In genomic region chr13:22126433-22127021, GRCh38 we compare ENCODE assay signal across 9 cellular contexts.
DNase-seq lines count a peak whose midpoint lies in the region; ATAC-seq and TF ChIP-seq lines count a peak whose summit lies in the region.
"Had no signal": no experiment of that assay in that cellular context is flagged by ENCODE, and none has a peak within 500 bp of the region (broad histone marks: within the 10 kb centered on the region; RNA-seq: fewer than 3 reads in every experiment).

No MANE protein-coding gene starts in this region.

- peak overlapping the region; percentile 68 for H3K27ac Mint-ChIP-seq in activated B cell treated with CpG ODN at 0.5 μM for 24 hours

- TF ChIP-seq EP300 in ovary (IDR thresholded peaks at IDR 0.05) = no peak

- ATAC-seq in GM19467 (IDR thresholded peaks at IDR 0.05; ENCODE audit: unreplicated experiment) = peak; percentile 96
- ATAC-seq in HG03108 (IDR thresholded peaks at IDR 0.05; ENCODE audit: unreplicated experiment) = peak; percentile 96
- ATAC-seq in activated B cell treated with CpG ODN at 0.5 μM for 24 hours (ENCODE audit: low read depth) = peak; percentile 97

- CTCF ChIA-PET in activated B cell treated with CpG ODN at 0.5 μM for 24 hours (lab: Charles Lee) = no interaction called here

- peak; percentile 50 for DNase-seq in GM13977 (ENCODE audit: low spot score)
- no peak for DNase-seq in activated B cell treated with CpG ODN at 0.5 μM for 24 hours
- no peak for DNase-seq in iPS-NIHi11 (ENCODE audit: low spot score)
- no peak for DNase-seq in RPMI8226
- DNase-seq in ovary = no peak
- DNase-seq in thyroid gland = no peak

- intact Hi-C loops in activated B cell treated with CpG ODN at 0.5 μM for 24 hours (cut with micrococcal nuclease) = loop anchor here (1.0 to 5.0 kb wide), 2 partner anchors 11 to 64 kb away; no protein-coding TSS in a partner anchor
- intact Hi-C loops in ovary (cut with DNase I) = no loop called here
- intact Hi-C loops in thyroid gland (cut with DNase I) = no loop called here

- peaks cover 5% of the 10 kb centered on the region for H3K9me3 Mint-ChIP-seq in activated B cell treated with CpG ODN at 0.5 μM for 24 hours

- POLR2A ChIA-PET in activated B cell treated with CpG ODN at 0.5 μM for 24 hours (lab: Charles Lee) = interaction anchor here (0.6 kb wide), 1 partner anchor 34 kb away, joined by 4 read pairs; no protein-coding TSS in a partner anchor

- in situ Hi-C loops in GM13977 (cut with MboI; ENCODE audit: low pct_unique_long_range_greater_than_20kb, low sequenced_read_pairs, unreplicated experiment) = no loop called here

- H3K4me3 ChIP-seq in ovary = no peak overlapping the region
- no peak overlapping the region for H3K4me3 ChIP-seq in thyroid gland (replicated peaks in 1 of 3)
- H3K4me3 ChIP-seq: esophagus muscularis mucosa had no signal

- 18 to 22% (median 21%) methylated on average over 2 of the region's 2 CpGs for WGBS in ovary, 3 donors
- WGBS in thyroid gland, 2 donors = 28 to 45% methylated on average over 2 of the region's 2 CpGs

- no peak overlapping the region for H3K27ac ChIP-seq in ovary
- H3K27ac ChIP-seq in thyroid gland = no peak overlapping the region
- H3K27ac ChIP-seq: esophagus muscularis mucosa had no signal

- no peaks in the 10 kb centered on the region for H3K27me3 ChIP-seq in ovary
- H3K27me3 ChIP-seq in thyroid gland = no peaks in the 10 kb centered on the region

- H3K27me3 Mint-ChIP-seq in activated B cell treated with CpG ODN at 0.5 μM for 24 hours = no peaks in the 10 kb centered on the region

- H3K36me3 ChIP-seq in ovary = no peaks in the 10 kb centered on the region
- no peaks in the 10 kb centered on the region for H3K36me3 ChIP-seq in thyroid gland
- H3K36me3 ChIP-seq: esophagus muscularis mucosa had no signal

- peaks cover 30% of the 10 kb centered on the region for H3K4me1 Mint-ChIP-seq in activated B cell treated with CpG ODN at 0.5 μM for 24 hours

- no peaks in the 10 kb centered on the region for H3K36me3 Mint-ChIP-seq in activated B cell treated with CpG ODN at 0.5 μM for 24 hours (ENCODE audit: low read depth)

- H3K4me1 ChIP-seq in ovary (ENCODE audit: insufficient read depth) = no peaks in the 10 kb centered on the region
- no peaks in the 10 kb centered on the region for H3K4me1 ChIP-seq in thyroid gland
- H3K4me1 ChIP-seq: esophagus muscularis mucosa had no signal

- no peak for TF ChIP-seq POLR2A in ovary (IDR thresholded peaks at IDR 0.05)
- TF ChIP-seq POLR2A in thyroid gland (IDR thresholded peaks at IDR 0.05) = no peak

- peaks cover 0 to 4% of the 10 kb centered on the region in 2 donors for H3K9me3 ChIP-seq in ovary
- no peaks in the 10 kb centered on the region for H3K9me3 ChIP-seq in thyroid gland

- no peak for TF ChIP-seq CTCF in GM13977 (IDR thresholded peaks at IDR 0.05; ENCODE audit: extremely low read depth, insufficient read depth, missing control alignments)
- TF ChIP-seq CTCF in activated B cell treated with CpG ODN at 0.5 μM for 24 hours (IDR thresholded peaks at IDR 0.05) = no peak
- TF ChIP-seq CTCF in ovary (IDR thresholded peaks at IDR 0.05) = no peak
- TF ChIP-seq CTCF in thyroid gland (IDR thresholded peaks at IDR 0.05) = no peak

- H3K4me3 Mint-ChIP-seq in activated B cell treated with CpG ODN at 0.5 μM for 24 hours = peak overlapping the region; percentile 26
